ENCODE assay signal across 1 cellular context in the genomic region with DNA sequence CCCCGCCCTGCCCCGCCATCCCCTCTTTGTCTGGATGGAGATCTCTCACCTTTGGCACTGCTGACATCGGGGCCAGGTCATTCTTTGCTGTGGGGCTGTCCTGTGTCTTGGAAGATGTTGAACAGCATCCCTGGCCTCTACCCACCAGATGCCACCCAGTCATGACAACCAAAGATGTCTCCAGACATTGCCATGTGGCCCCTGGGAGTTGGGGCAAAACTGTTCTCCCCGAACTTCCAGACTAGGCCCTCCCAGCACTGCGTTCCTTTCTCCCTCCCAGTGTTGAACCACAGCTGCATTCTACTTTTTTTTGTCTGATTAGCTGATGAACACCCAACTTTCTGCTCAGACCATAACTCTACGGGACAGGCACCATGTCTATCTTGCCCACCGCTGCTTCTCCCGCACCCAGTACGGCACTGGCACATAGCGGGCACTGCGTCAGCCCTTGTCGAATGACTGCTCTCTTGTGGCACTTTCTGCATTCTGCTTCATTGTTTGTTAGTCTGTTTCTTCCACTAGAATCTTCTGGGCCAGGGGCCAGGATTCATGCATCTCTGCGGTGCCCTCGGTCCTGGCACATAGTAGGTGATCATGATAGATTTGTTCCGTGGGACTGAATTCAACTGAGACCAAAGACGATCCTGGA.
TF ChIP-seq lines count a peak whose summit lies in the region.

No MANE protein-coding gene starts in this region.

TF ChIP-seq in HCT116, 20 proteins besides CTCF, POLR2A, EP300 and RAD21 (continued from another document):
- TF ChIP-seq POLR2AphosphoS5 (IDR thresholded peaks at IDR 0.05; ENCODE audit: low read depth, low read length) (no peak), SP1 (IDR thresholded peaks at IDR 0.05; ENCODE audit: low read depth) (no peak), SRF (IDR thresholded peaks at IDR 0.05; ENCODE audit: low read depth) (no peak), ZFX (IDR thresholded peaks at IDR 0.05) (no peak), EZH2phosphoT487 (IDR thresholded peaks at IDR 0.05; ENCODE audit: borderline replicate concordance) (no peak), JUND (IDR thresholded peaks at IDR 0.05) (no peak), CEBPB (IDR thresholded peaks at IDR 0.05; ENCODE audit: low read depth) (no peak), ELF1 (IDR thresholded peaks at IDR 0.05; ENCODE audit: borderline replicate concordance, low read depth) (no peak), EZH2 (IDR thresholded peaks at IDR 0.05) (no peak), TCF7L2 (IDR thresholded peaks at IDR 0.05; ENCODE audit: borderline replicate concordance, extremely low read depth, insufficient read depth, insufficient read length) (no peak)
- TF ChIP-seq, protein P1, sequence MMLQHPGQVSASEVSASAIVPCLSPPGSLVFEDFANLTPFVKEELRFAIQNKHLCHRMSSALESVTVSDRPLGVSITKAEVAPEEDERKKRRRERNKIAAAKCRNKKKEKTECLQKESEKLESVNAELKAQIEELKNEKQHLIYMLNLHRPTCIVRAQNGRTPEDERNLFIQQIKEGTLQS (IDR thresholded peaks at IDR 0.05): no peak
- TF ChIP-seq, protein P2, sequence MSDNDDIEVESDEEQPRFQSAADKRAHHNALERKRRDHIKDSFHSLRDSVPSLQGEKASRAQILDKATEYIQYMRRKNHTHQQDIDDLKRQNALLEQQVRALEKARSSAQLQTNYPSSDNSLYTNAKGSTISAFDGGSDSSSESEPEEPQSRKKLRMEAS (IDR thresholded peaks at IDR 0.05): no peak
